In genomic region chr3:195895900-195896360, GRCh38 we compare ENCODE assay signal across 8 cellular contexts. TPM values are rescaled to one million over a fixed set of nuclear protein-coding genes. Genes with fewer than 3 reads are reported as not detected.
A peak's percentile ranks its signal among the peaks of the same experiment; 100 is the strongest.
DNase-seq lines count a peak whose midpoint lies in the region; ATAC-seq and TF ChIP-seq lines count a peak whose summit lies in the region.

No MANE protein-coding gene starts in this region.

- CTCF ChIA-PET in SK-N-SH (lab: Yijun Ruan, JAX), result interaction anchor here (1.6 to 29.0 kb wide), 5 partner anchors 12 to 68 kb away, joined by 3 to 606 read pairs (median 67); partner anchors contain the start of gene TNK2

- H3K9me3 ChIP-seq in SK-N-SH (no peaks in the 10 kb centered on the region), left ventricle myocardium inferior (replicated peaks) (no peaks in the 10 kb centered on the region)

- TF ChIP-seq CTCF in AG10803 (conservative IDR thresholded peaks at IDR 0.05; ENCODE audit: low read length) (no peak), SK-N-SH (IDR thresholded peaks at IDR 0.05) (no peak), left ventricle myocardium inferior (IDR thresholded peaks at IDR 0.05; ENCODE audit: borderline replicate concordance) (no peak)

- no peaks in the 10 kb centered on the region for H3K36me3 ChIP-seq in SK-N-SH (replicated peaks in 1 of 2; ENCODE audit: control insufficient read depth in 1 of 2, insufficient read depth in 2 of 2, low read length in 1 of 2)
- no peaks in the 10 kb centered on the region for H3K36me3 ChIP-seq in left ventricle myocardium inferior

- no peak for TF ChIP-seq RAD21 in SK-N-SH (IDR thresholded peaks at IDR 0.05; ENCODE audit: low read length)

- no peaks in the 10 kb centered on the region for H3K27me3 ChIP-seq in SK-N-SH (ENCODE audit: insufficient read depth)
- no peaks in the 10 kb centered on the region for H3K27me3 ChIP-seq in left ventricle myocardium inferior (ENCODE audit: low read depth)

- peak overlapping the region; percentile 93 for H3K4me2 ChIP-seq in SK-N-SH

- H4K20me1 ChIP-seq in SK-N-SH (ENCODE audit: insufficient read depth), result peaks cover 15% of the 10 kb centered on the region; the same call in 1 of the 2 replicates

- 0 out of 2 replicates have a peak overlapping the region, but pooled peaks have one; percentile 67 for H2AFZ ChIP-seq in SK-N-SH (ENCODE audit: low read depth)

- H3K9me2 ChIP-seq in SK-N-SH, result no peaks in the 10 kb centered on the region

- no peak; a peak in 1 of 4 replicates for TF ChIP-seq EP300 in SK-N-SH (IDR thresholded peaks at IDR 0.05; ENCODE audit: borderline replicate concordance in 1 of 2, low read depth in 1 of 2, low read length in 1 of 2)

- H3K27ac ChIP-seq in SK-N-SH (ENCODE audit: low read depth in 2 of 2, low read length in 1 of 2) (peak overlapping the region; percentile 81 to 92), left ventricle myocardium inferior (replicated peaks) (peak overlapping the region; percentile 90)

- DNase-seq in AG10803 (ENCODE audit: low read depth), result no peak
- DNase-seq in SK-N-SH, result peak; percentile 80
- DNase-seq in activated naive CD8-positive, alpha-beta T cell treated with anti-CD3 and anti-CD28 coated beads, Interleukin-2, amount 50 U/mL, for 16 hours (ENCODE audit: low read depth, low spot score), result peak; percentile 26
- DNase-seq in left ventricle myocardium inferior, result peak; percentile 74
- peak; percentile 50 for DNase-seq in putamen (ENCODE audit: low spot score)

- peaks cover 43 to 69% of the 10 kb centered on the region in 2 experiments; a peak in 3 of 4 replicates for H3K4me1 ChIP-seq in SK-N-SH (ENCODE audit: control insufficient read depth in 1 of 2, insufficient read depth in 2 of 2, low read depth in 1 of 2, low read length in 1 of 2)
- H3K4me1 ChIP-seq in left ventricle myocardium inferior, result peaks cover 61% of the 10 kb centered on the region

- H3K4me3 ChIP-seq in AG10803 (ENCODE audit: low read length) (peak overlapping the region; percentile 80), SK-N-SH (ENCODE audit: low read depth in 2 of 2, low read length in 1 of 2) (peak overlapping the region; percentile 80 to 99), left ventricle myocardium inferior (peak overlapping the region; percentile 82)

- intact Hi-C loops in left ventricle myocardium inferior (cut with micrococcal nuclease), result loop anchor here (2.0 kb wide), 1 partner anchor 33 kb away; no protein-coding TSS in a partner anchor

- ATAC-seq in GM19035 (IDR thresholded peaks at IDR 0.05; ENCODE audit: unreplicated experiment) (peak; percentile 51), HG03442 (IDR thresholded peaks at IDR 0.05; ENCODE audit: unreplicated experiment) (peak; percentile 33), GM18858 (IDR thresholded peaks at IDR 0.05; ENCODE audit: unreplicated experiment) (no peak)

- 0% methylated on average over 9 of the region's 43 CpGs for WGBS in SK-N-SH (ENCODE audit: low lambda C conversion rate)

- POLR2A ChIA-PET in SK-N-SH (lab: Yijun Ruan, JAX), result interaction anchor here (0.7 to 2.2 kb wide), 3 partner anchors 12 to 37 kb away, joined by 3 to 8 read pairs (median 4); partner anchors contain the start of gene TNK2

- peaks cover 71% of the 10 kb centered on the region for H3K79me2 ChIP-seq in SK-N-SH (ENCODE audit: insufficient read depth)

- H3F3A ChIP-seq in SK-N-SH (replicated peaks; ENCODE audit: insufficient read depth), result peaks cover 37% of the 10 kb centered on the region

- peak overlapping the region; percentile 62 for H3K9ac ChIP-seq in SK-N-SH

TF ChIP-seq in SK-N-SH, 30 proteins besides CTCF, POLR2A, EP300 and RAD21 (continues in another document):
- TF ChIP-seq EZH2phosphoT487 (IDR thresholded peaks at IDR 0.05; ENCODE audit: borderline replicate concordance, low read depth) (no peak), GATA2 (CRISPR knock-in tag; IDR thresholded peaks at IDR 0.05) (no peak), FOXJ3 (CRISPR knock-in tag; IDR thresholded peaks at IDR 0.05) (no peak), JUND (IDR thresholded peaks at IDR 0.05) (no peak), MXI1 (IDR thresholded peaks at IDR 0.05; ENCODE audit: low read depth, low read length) (peak; percentile 24; the same call in 1 of the 2 replicates), SMC3 (IDR thresholded peaks at IDR 0.05; ENCODE audit: low read depth, low read length) (no peak), MEF2A (IDR thresholded peaks at IDR 0.05; ENCODE audit: borderline replicate concordance, low read depth) (no peak), RFX5 (IDR thresholded peaks at IDR 0.05; ENCODE audit: low read length) (no peak), GABPA (IDR thresholded peaks at IDR 0.05; ENCODE audit: low read depth) (no peak), MAX (IDR thresholded peaks at IDR 0.05; ENCODE audit: low read depth) (peak; percentile 40; the same call in 1 of the 2 replicates), NRF1 (IDR thresholded peaks at IDR 0.05; ENCODE audit: low read depth, low read length) (peak; percentile 33; the same call in 1 of the 2 replicates), REST (IDR thresholded peaks at IDR 0.05; ENCODE audit: low read depth, low read length) (no peak), CHD2 (IDR thresholded peaks at IDR 0.05; ENCODE audit: low read length, partially characterized antibody) (no peak), YY1 (IDR thresholded peaks at IDR 0.05; ENCODE audit: low read depth) (no peak), SIN3A (IDR thresholded peaks at IDR 0.05; ENCODE audit: borderline replicate concordance, low read depth, low read length) (no peak), ELF1 (IDR thresholded peaks at IDR 0.05) (no peak), USF2 (IDR thresholded peaks at IDR 0.05; ENCODE audit: borderline replicate concordance, low read depth, low read length) (no peak), USF1 (IDR thresholded peaks at IDR 0.05; ENCODE audit: borderline replicate concordance, low read depth) (no peak)
- TF ChIP-seq, protein P1, sequence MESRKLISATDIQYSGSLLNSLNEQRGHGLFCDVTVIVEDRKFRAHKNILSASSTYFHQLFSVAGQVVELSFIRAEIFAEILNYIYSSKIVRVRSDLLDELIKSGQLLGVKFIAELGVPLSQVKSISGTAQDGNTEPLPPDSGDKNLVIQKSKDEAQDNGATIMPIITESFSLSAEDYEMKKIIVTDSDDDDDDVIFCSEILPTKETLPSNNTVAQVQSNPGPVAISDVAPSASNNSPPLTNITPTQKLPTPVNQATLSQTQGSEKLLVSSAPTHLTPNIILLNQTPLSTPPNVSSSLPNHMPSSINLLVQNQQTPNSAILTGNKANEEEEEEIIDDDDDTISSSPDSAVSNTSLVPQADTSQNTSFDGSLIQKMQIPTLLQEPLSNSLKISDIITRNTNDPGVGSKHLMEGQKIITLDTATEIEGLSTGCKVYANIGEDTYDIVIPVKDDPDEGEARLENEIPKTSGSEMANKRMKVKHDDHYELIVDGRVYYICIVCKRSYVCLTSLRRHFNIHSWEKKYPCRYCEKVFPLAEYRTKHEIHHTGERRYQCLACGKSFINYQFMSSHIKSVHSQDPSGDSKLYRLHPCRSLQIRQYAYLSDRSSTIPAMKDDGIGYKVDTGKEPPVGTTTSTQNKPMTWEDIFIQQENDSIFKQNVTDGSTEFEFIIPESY (IDR thresholded peaks at IDR 0.05; ENCODE audit: borderline replicate concordance, low read depth), result no peak

RNA-seq across cellular contexts. Expression of gene TNK2, which starts 12.4 kb away (rescaled TPM):
- polyA plus RNA-seq in SK-N-SH (2012; rRNA removed), result 11.3 and 17.3 TPM in 2 replicates
- 5.5 and 10.9 TPM in 2 replicates for polyA plus RNA-seq in SK-N-SH (2012; cell fraction: cytosol; rRNA removed)
- polyA plus RNA-seq in SK-N-SH (2012; cell fraction: nucleus; rRNA removed), result 119 and 155 TPM in 2 replicates
- 33.2 TPM for total RNA-seq in left ventricle myocardium inferior
